ENCODE assay signal across 17 cellular contexts in genomic region chr4:37896206-37896605, GRCh38. TPM values are rescaled to one million over a fixed set of nuclear protein-coding genes. Genes with fewer than 3 reads are reported as not detected.
DNase-seq lines count a peak whose midpoint lies in the region; ATAC-seq, FAIRE-seq and TF ChIP-seq lines count a peak whose summit lies in the region.
"Had no signal": no experiment of that assay in that cellular context is flagged by ENCODE, and none has a peak within 500 bp of the region (broad histone marks: within the 10 kb centered on the region; RNA-seq: fewer than 3 reads in every experiment).

No MANE protein-coding gene starts in this region.

- H3K36me3 Mint-ChIP-seq in activated CD8-positive, alpha-beta T cell treated with anti-CD3 and anti-CD28 coated beads, Interleukin-2, amount 10 ng/mL, durations not matched to agents 7 days and 5 days (ENCODE audit: low read depth) = peaks cover 48% of the 10 kb centered on the region
- peaks cover 6% of the 10 kb centered on the region for H3K36me3 Mint-ChIP-seq in activated CD8-positive, alpha-beta T cell treated with anti-CD3 and anti-CD28 coated beads for 36 hours (ENCODE audit: low read depth)
- H3K36me3 Mint-ChIP-seq in dendritic cell treated with granulocyte-macrophage colony-stimulating factor and Interleukin-4, amounts not matched to agents 40 ng/mL and 50 ng/mL, for 4 days (ENCODE audit: low read depth) = peaks cover 9% of the 10 kb centered on the region

- peaks cover 47% of the 10 kb centered on the region for H3K4me1 Mint-ChIP-seq in activated CD8-positive, alpha-beta T cell treated with anti-CD3 and anti-CD28 coated beads, Interleukin-2, amount 10 ng/mL, durations not matched to agents 7 days and 5 days (ENCODE audit: low read depth)
- H3K4me1 Mint-ChIP-seq in activated CD8-positive, alpha-beta T cell treated with anti-CD3 and anti-CD28 coated beads for 36 hours (ENCODE audit: low read depth) = peaks cover 63% of the 10 kb centered on the region
- H3K4me1 Mint-ChIP-seq in dendritic cell treated with granulocyte-macrophage colony-stimulating factor and Interleukin-4, amounts not matched to agents 40 ng/mL and 50 ng/mL, for 4 days (ENCODE audit: low read depth) = peaks cover 43% of the 10 kb centered on the region

- no peak for ATAC-seq in activated CD8-positive, alpha-beta T cell treated with anti-CD3 and anti-CD28 coated beads, Interleukin-2, amount 10 ng/mL, durations not matched to agents 7 days and 5 days
- ATAC-seq in activated CD8-positive, alpha-beta T cell treated with anti-CD3 and anti-CD28 coated beads for 36 hours = no peak
- no peak for ATAC-seq in left colon
- no peak for ATAC-seq in HG02938 (IDR thresholded peaks at IDR 0.05; ENCODE audit: unreplicated experiment)
- ATAC-seq: HCT116, K562 had no signal

- POLR2A ChIA-PET in activated CD8-positive, alpha-beta T cell treated with anti-CD3 and anti-CD28 coated beads, Interleukin-2, amount 10 ng/mL, durations not matched to agents 7 days and 5 days (lab: Charles Lee) = interaction anchor here (1.1 to 1.7 kb wide), 2 partner anchors 9 to 70 kb away, joined by 3 to 5 read pairs; partner anchors contain the start of gene PGM2
- POLR2A ChIA-PET in activated CD8-positive, alpha-beta T cell treated with anti-CD3 and anti-CD28 coated beads for 36 hours (lab: Charles Lee) = interaction anchor here (0.6 to 0.8 kb wide), 2 partner anchors 15 to 51 kb away, joined by 3 read pairs; no protein-coding TSS in a partner anchor

- DNase-seq in activated CD8-positive, alpha-beta T cell treated with anti-CD3 and anti-CD28 coated beads, Interleukin-2, amount 10 ng/mL, durations not matched to agents 7 days and 5 days = peak; percentile 9
- DNase-seq in activated CD8-positive, alpha-beta T cell treated with anti-CD3 and anti-CD28 coated beads for 36 hours = no peak
- no peak for DNase-seq in GM18507 (ENCODE audit: extremely low spot score, insufficient read length, low read depth)
- DNase-seq in SIG-M5 treated with dmso at 0.1 percent for 504 hours (lab: John Stamatoyannopoulos, UW; ENCODE audit: unreplicated experiment) = no peak
- no peak for DNase-seq in NCI-H1417 (lab: John Stamatoyannopoulos, UW)
- no peak for DNase-seq in left colon
- DNase-seq: CD4-positive, alpha-beta T cell; DMS79 treated with DMSO at 0.1 percent for 48 hours; EL; GM23248; Karpas-422 had no signal

- no peak overlapping the region for H3K27ac Mint-ChIP-seq in activated CD8-positive, alpha-beta T cell treated with anti-CD3 and anti-CD28 coated beads, Interleukin-2, amount 10 ng/mL, durations not matched to agents 7 days and 5 days
- H3K27ac Mint-ChIP-seq in activated CD8-positive, alpha-beta T cell treated with anti-CD3 and anti-CD28 coated beads for 36 hours = no peak overlapping the region
- peak overlapping the region; percentile 39 for H3K27ac Mint-ChIP-seq in dendritic cell treated with granulocyte-macrophage colony-stimulating factor and Interleukin-4, amounts not matched to agents 40 ng/mL and 50 ng/mL, for 4 days
- H3K27ac Mint-ChIP-seq: CD4-positive, alpha-beta T cell had no signal

- H3K9me3 Mint-ChIP-seq in activated CD8-positive, alpha-beta T cell treated with anti-CD3 and anti-CD28 coated beads, Interleukin-2, amount 10 ng/mL, durations not matched to agents 7 days and 5 days (ENCODE audit: insufficient read depth) = no peaks in the 10 kb centered on the region
- no peaks in the 10 kb centered on the region for H3K9me3 Mint-ChIP-seq in activated CD8-positive, alpha-beta T cell treated with anti-CD3 and anti-CD28 coated beads for 36 hours
- H3K9me3 Mint-ChIP-seq in dendritic cell treated with granulocyte-macrophage colony-stimulating factor and Interleukin-4, amounts not matched to agents 40 ng/mL and 50 ng/mL, for 4 days = no peaks in the 10 kb centered on the region
- H3K9me3 Mint-ChIP-seq: CD4-positive, alpha-beta T cell had no signal

- peak; percentile 29 for FAIRE-seq in GM18507 (lab: Jason Lieb, UNC)
- FAIRE-seq: G401.6, H54, K562 had no signal

- CTCF ChIA-PET in activated CD8-positive, alpha-beta T cell treated with anti-CD3 and anti-CD28 coated beads, Interleukin-2, amount 10 ng/mL, durations not matched to agents 7 days and 5 days (lab: Charles Lee) = interaction anchor here (1.1 to 1.2 kb wide), 3 partner anchors 46 to 82 kb away, joined by 3 read pairs; no protein-coding TSS in a partner anchor
- CTCF ChIA-PET in activated CD8-positive, alpha-beta T cell treated with anti-CD3 and anti-CD28 coated beads for 36 hours (lab: Charles Lee) = interaction anchor here (1.0 to 1.8 kb wide), 5 partner anchors 10 to 295 kb away, joined by 3 to 4 read pairs (median 3); no protein-coding TSS in a partner anchor

- H3K27me3 Mint-ChIP-seq in activated CD8-positive, alpha-beta T cell treated with anti-CD3 and anti-CD28 coated beads, Interleukin-2, amount 10 ng/mL, durations not matched to agents 7 days and 5 days (ENCODE audit: low read depth) = no peaks in the 10 kb centered on the region
- no peaks in the 10 kb centered on the region for H3K27me3 Mint-ChIP-seq in activated CD8-positive, alpha-beta T cell treated with anti-CD3 and anti-CD28 coated beads for 36 hours
- H3K27me3 Mint-ChIP-seq in dendritic cell treated with granulocyte-macrophage colony-stimulating factor and Interleukin-4, amounts not matched to agents 40 ng/mL and 50 ng/mL, for 4 days = no peaks in the 10 kb centered on the region
- H3K27me3 Mint-ChIP-seq: CD4-positive, alpha-beta T cell had no signal

- H3K4me3 Mint-ChIP-seq in activated CD8-positive, alpha-beta T cell treated with anti-CD3 and anti-CD28 coated beads, Interleukin-2, amount 10 ng/mL, durations not matched to agents 7 days and 5 days = no peak overlapping the region
- H3K4me3 Mint-ChIP-seq in activated CD8-positive, alpha-beta T cell treated with anti-CD3 and anti-CD28 coated beads for 36 hours = no peak overlapping the region
- no peak overlapping the region for H3K4me3 Mint-ChIP-seq in dendritic cell treated with granulocyte-macrophage colony-stimulating factor and Interleukin-4, amounts not matched to agents 40 ng/mL and 50 ng/mL, for 4 days
- H3K4me3 Mint-ChIP-seq: CD4-positive, alpha-beta T cell had no signal

- intact Hi-C loops in activated CD8-positive, alpha-beta T cell treated with anti-CD3 and anti-CD28 coated beads for 36 hours (cut with micrococcal nuclease) = loop anchor here (10.0 kb wide), 1 partner anchor 139 kb away; no protein-coding TSS in a partner anchor
- intact Hi-C loops in dendritic cell treated with granulocyte-macrophage colony-stimulating factor and Interleukin-4, amounts not matched to agents 40 ng/mL and 50 ng/mL, for 4 days (cut with micrococcal nuclease) = loop anchor here (5.0 to 10.0 kb wide), 2 partner anchors 51 to 71 kb away; partner anchors contain the start of gene PGM2
- intact Hi-C loops in left colon (cut with DNase I, micrococcal nuclease) = loop anchor here in 1 of 2 donors (10.0 kb wide), 1 partner anchor 139 kb away; no protein-coding TSS in a partner anchor

- no peak for TF ChIP-seq CTCF in activated CD8-positive, alpha-beta T cell treated with anti-CD3 and anti-CD28 coated beads for 36 hours (IDR thresholded peaks at IDR 0.05)

RNA-seq across cellular contexts. Expression of gene TBC1D1, which starts 5.3 kb away (rescaled TPM):
- 10 to 100 TPM; 84.4 to 87.6 TPM for total RNA-seq in activated CD8-positive, alpha-beta T cell treated with anti-CD3 and anti-CD28 coated beads, Interleukin-2, amount 10 ng/mL, durations not matched to agents 7 days and 5 days
- 10 to 100 TPM; 79.4 to 91.4 TPM for total RNA-seq in activated CD8-positive, alpha-beta T cell treated with anti-CD3 and anti-CD28 coated beads for 36 hours
- total RNA-seq in left colon = 10 to 100 TPM; 51.5 to 96.3 TPM
